Comparison of ENCODE assay signal across 9 cellular contexts in genomic region chr17:927611-928461, GRCh38. TPM values are rescaled to one million over a fixed set of nuclear protein-coding genes. Genes with fewer than 3 reads are reported as not detected.
DNase-seq lines count a peak whose midpoint lies in the region; ATAC-seq and TF ChIP-seq lines count a peak whose summit lies in the region.
"Had no signal": no experiment of that assay in that cellular context is flagged by ENCODE, and none has a peak within 500 bp of the region (broad histone marks: within the 10 kb centered on the region; RNA-seq: fewer than 3 reads in every experiment).

No MANE protein-coding gene starts in this region.

- ATAC-seq in GM21576 (IDR thresholded peaks at IDR 0.05; ENCODE audit: unreplicated experiment) (no peak), GM18502 (IDR thresholded peaks at IDR 0.05; ENCODE audit: poor library complexity, unreplicated experiment) (no peak)

- DNase-seq in ELR (ENCODE audit: low read depth) = peak; percentile 97
- DNase-seq in NCI-H524 (lab: John Stamatoyannopoulos, UW) = peak; percentile 86 to 88
- no peak for DNase-seq in progenitor cell of endocrine pancreas (ENCODE audit: low spot score, unreplicated experiment)
- DNase-seq in tibial artery = no peak
- no peak for DNase-seq in activated CD4-positive, alpha-beta T cell treated with anti-CD3 and anti-CD28 coated beads, Interleukin-2, amount 50 U/mL, for 4 hours

- peaks cover 3% of the 10 kb centered on the region for H3K27me3 Mint-ChIP-seq in progenitor cell of endocrine pancreas

- H3K27me3 ChIP-seq in esophagus (ENCODE audit: control insufficient read depth in 1 of 2, insufficient read depth in 2 of 2, low read length in 2 of 2) = no peaks in the 10 kb centered on the region
- H3K27me3 ChIP-seq in tibial artery = no peaks in the 10 kb centered on the region

- peaks cover 4% of the 10 kb centered on the region for H3K36me3 Mint-ChIP-seq in progenitor cell of endocrine pancreas (ENCODE audit: insufficient read depth)

- peak overlapping the region; percentile 29 for H3K4me3 Mint-ChIP-seq in progenitor cell of endocrine pancreas (ENCODE audit: low read depth)

- WGBS in esophagus, 2 donors = 35 to 52% methylated on average over 17 of the region's 17 CpGs

- no peak overlapping the region for H3K4me3 ChIP-seq in esophagus (ENCODE audit: low read depth in 1 of 2, low read length in 2 of 2)
- H3K4me3 ChIP-seq in tibial artery = no peak overlapping the region

- intact Hi-C loops in tibial artery (cut with DNase I; ENCODE audit: low total_unique reads) = no loop called here

- H3K4me1 Mint-ChIP-seq in progenitor cell of endocrine pancreas (ENCODE audit: low read depth) = peaks cover 35% of the 10 kb centered on the region

- peaks cover 4% of the 10 kb centered on the region for H3K9me3 Mint-ChIP-seq in progenitor cell of endocrine pancreas (ENCODE audit: low read depth)

- H3K9me3 ChIP-seq in esophagus (ENCODE audit: control insufficient read depth in 2 of 2, insufficient read depth in 1 of 2, low read depth in 1 of 2, low read length in 1 of 2) (no peaks in the 10 kb centered on the region), tibial artery (no peaks in the 10 kb centered on the region)

- H3K36me3 ChIP-seq in esophagus (ENCODE audit: control insufficient read depth in 2 of 2, insufficient read depth in 2 of 2, low read length in 1 of 2) = no peaks in the 10 kb centered on the region
- H3K36me3 ChIP-seq in tibial artery = no peaks in the 10 kb centered on the region

- peak overlapping the region; percentile 88 for H3K27ac Mint-ChIP-seq in progenitor cell of endocrine pancreas

- peaks cover 2 to 3% of the 10 kb centered on the region in 2 donors for H3K4me1 ChIP-seq in esophagus (ENCODE audit: control insufficient read depth in 2 of 2, insufficient read depth in 2 of 2, low read length in 1 of 2)
- peaks cover 0 to 37% (median 18%) of the 10 kb centered on the region in 4 donors for H3K4me1 ChIP-seq in tibial artery

- H3K27ac ChIP-seq in esophagus (ENCODE audit: low read depth in 2 of 2, low read length in 1 of 2) (peak overlapping the region; percentile 85 to 91), tibial artery (no peak overlapping the region)
- H3K27ac ChIP-seq: HL-60 had no signal

- TF ChIP-seq CTCF in progenitor cell of endocrine pancreas (IDR thresholded peaks at IDR 0.05; ENCODE audit: unreplicated experiment) (no peak), tibial artery (IDR thresholded peaks at IDR 0.05) (no peak)

RNA-seq across cellular contexts. Expression of gene NXN, which starts 51.7 kb away (rescaled TPM):
- polyA plus RNA-seq in esophagus = 10 to 100 TPM; 10.1 to 24.0 TPM
- 53.1 and 56.0 TPM in 2 replicates for total RNA-seq in progenitor cell of endocrine pancreas

Comparison
In these comparisons a context has a peak if more than half of its experiments do, and no peak if none do; other contexts are left out.
1. DNase-seq: peak in ELR (single experiment) and NCI-H524 (2 of 2); none in progenitor cell of endocrine pancreas (single experiment), tibial artery (0 of 2) and activated CD4-positive, alpha-beta T cell treated with anti-CD3 and anti-CD28 coated beads, Interleukin-2, amount 50 U/mL, for 4 hours (0 of 2).
2. H3K27ac ChIP-seq: peak in esophagus (2 of 2); none in tibial artery (0 of 2).